ENCODE assay signal across 34 cellular contexts in genomic region chr2:208467564-208467963, GRCh38.
"Had no signal": no experiment of that assay in that cellular context is flagged by ENCODE, and none has a peak within 500 bp of the region (broad histone marks: within the 10 kb centered on the region; RNA-seq: fewer than 3 reads in every experiment).

No MANE protein-coding gene starts in this region.

- DNase-seq: activated B cell treated with CpG ODN at 0.5 μM for 24 hours; activated CD4-positive, alpha-beta memory T cell treated with anti-CD3 and anti-CD28 coated beads for 36 hours; activated CD4-positive, alpha-beta T cell treated with anti-CD3 and anti-CD28 coated beads for 4 hours; activated CD4-positive, alpha-beta T cell treated with anti-CD3 and anti-CD28 coated beads, Interleukin-2, amount 10 ng/mL, durations not matched to agents 24 days and 14 days; activated CD4-positive, alpha-beta T cell treated with anti-CD3 and anti-CD28 coated beads, Interleukin-2, amount 50 U/mL, for 1 hour; activated CD4-positive, alpha-beta T cell treated with anti-CD3 and anti-CD28 coated beads, Interleukin-2, amount 50 U/mL, for 4 hours; activated CD4-positive, CD25-positive, alpha-beta regulatory T cell treated with anti-CD3 and anti-CD28 coated beads, Interleukin-2, amount 50 U/mL, for 72 hours; activated CD8-positive, alpha-beta memory T cell treated with anti-CD3 and anti-CD28 coated beads, Interleukin-2, amount 50 U/mL, for 4 hours; activated CD8-positive, alpha-beta T cell treated with anti-CD3 and anti-CD28 coated beads for 36 hours; activated effector memory CD4-positive, alpha-beta T cell treated with anti-CD3 and anti-CD28 coated beads, Interleukin-2, amount 50 U/mL, for 16 hours; activated gamma-delta T cell treated with Interleukin-2 at 50 U/mL for 16 hours; activated naive CD4-positive, alpha-beta T cell; activated naive CD4-positive, alpha-beta T cell treated with anti-CD3 and anti-CD28 coated beads for 36 hours; activated naive CD4-positive, alpha-beta T cell treated with anti-CD3 and anti-CD28 coated beads, Interleukin-2, amount 50 U/mL, for 16 hours; activated naive CD8-positive, alpha-beta T cell treated with anti-CD3 and anti-CD28 coated beads for 36 hours; activated T-cell treated with anti-CD3 and anti-CD28 coated beads for 4 hours; activated T-cell treated with anti-CD3 and anti-CD28 coated beads, Interleukin-2, amount 50 U/mL, for 1 hour; activated T-cell treated with anti-CD3 and anti-CD28 coated beads, Interleukin-2, amount 50 U/mL, for 4 hours; activated T-cell treated with anti-CD3 and anti-CD28 coated beads, Interleukin-2, amount 50 U/mL, for 72 hours; amygdala; aorta; body of pancreas; cerebellar nuclear complex; T-helper 1 cell; T-helper 2 cell; T-helper 9 cell had no signal

- H3K27ac ChIP-seq: adrenal gland, brain microvascular endothelial cell, breast epithelium, VCaP had no signal

- H3K4me1 ChIP-seq: breast epithelium had no signal

- H3K9me3 ChIP-seq: adrenal gland, body of pancreas, breast epithelium had no signal

- H3K36me3 ChIP-seq: adrenal gland, brain microvascular endothelial cell, breast epithelium had no signal

- FAIRE-seq: astrocyte, TTC549 had no signal

- H3K27me3 ChIP-seq: adrenal gland, body of pancreas, brain microvascular endothelial cell, breast epithelium had no signal

- ATAC-seq: activated CD8-positive, alpha-beta T cell treated with anti-CD3 and anti-CD28 coated beads for 36 hours; activated naive CD4-positive, alpha-beta T cell treated with anti-CD3 and anti-CD28 coated beads, Interleukin-2, amount 50 U/mL, for 72 hours; activated T-cell treated with anti-CD3 and anti-CD28 coated beads, Interleukin-2, amount 50 U/mL, for 4 hours; activated T-cell treated with anti-CD3 and anti-CD28 coated beads, Interleukin-2, amount 50 U/mL, for 72 hours; activated T-helper 17 cell treated with anti-CD3 and anti-CD28 coated beads, Interleukin-2, amount 50 U/mL, for 72 hours; body of pancreas had no signal

- H3K4me3 ChIP-seq: adrenal gland, body of pancreas, breast epithelium had no signal
